ENCODE assay signal across 1 cellular context in genomic region chr10:119725550-119726290, GRCh38.
TF ChIP-seq lines count a peak whose summit lies in the region.

TSS of gene INPP5F (plus strand) at chr10:119726050. CDS start at chr10:119726263, 213 bp downstream.

TF ChIP-seq in HepG2, 621 proteins besides CTCF, POLR2A, EP300 and RAD21 (continued from another document and continues in another):
- no peak for TF ChIP-seq ZBTB3 (CRISPR knock-in tag; IDR thresholded peaks at IDR 0.05; ENCODE audit: borderline replicate concordance, low read depth)
- TF ChIP-seq ZNF431 (CRISPR knock-in tag; IDR thresholded peaks at IDR 0.05; ENCODE audit: borderline replicate concordance, low read depth) = no peak
- TF ChIP-seq EED (CRISPR knock-in tag; IDR thresholded peaks at IDR 0.05) = 0 out of 2 replicates have a peak, but pooled peaks have one; percentile 44
- no peak for TF ChIP-seq AKNA (CRISPR knock-in tag; IDR thresholded peaks at IDR 0.05; ENCODE audit: borderline replicate concordance)
- peak; percentile 7 for TF ChIP-seq XRCC5 (optimal IDR thresholded peaks at IDR 0.05; ENCODE audit: low read length)
- TF ChIP-seq FUBP1 (CRISPR knock-in tag; IDR thresholded peaks at IDR 0.05; ENCODE audit: borderline replicate concordance) = no peak
- peak; percentile 66; the same call in 1 of the 2 replicates for TF ChIP-seq MXD3 (CRISPR knock-in tag; IDR thresholded peaks at IDR 0.05)
- TF ChIP-seq ETV6 (CRISPR knock-in tag; conservative IDR thresholded peaks at IDR 0.05) = no peak
- no peak for TF ChIP-seq ZNF484 (CRISPR knock-in tag; IDR thresholded peaks at IDR 0.05; ENCODE audit: borderline replicate concordance, low read depth)
- no peak for TF ChIP-seq THRA (CRISPR knock-in tag; IDR thresholded peaks at IDR 0.05; ENCODE audit: borderline replicate concordance)
- no peak for TF ChIP-seq ZNF7 (CRISPR knock-in tag; IDR thresholded peaks at IDR 0.05)
- no peak for TF ChIP-seq CEBPG (CRISPR knock-in tag; IDR thresholded peaks at IDR 0.05)
- no peak for TF ChIP-seq ZBTB4 (CRISPR knock-in tag; IDR thresholded peaks at IDR 0.05; ENCODE audit: borderline replicate concordance)
- no peak for TF ChIP-seq ZFP1 (CRISPR knock-in tag; IDR thresholded peaks at IDR 0.05)
- peak; percentile 59; the same call in 1 of the 2 replicates for TF ChIP-seq ZBTB25 (CRISPR knock-in tag; IDR thresholded peaks at IDR 0.05)
- TF ChIP-seq CHCHD3 (CRISPR knock-in tag; IDR thresholded peaks at IDR 0.05) = no peak
- TF ChIP-seq MAFG (CRISPR knock-in tag; IDR thresholded peaks at IDR 0.05) = no peak
- TF ChIP-seq ZNF264 (CRISPR knock-in tag; IDR thresholded peaks at IDR 0.05) = no peak
- TF ChIP-seq REPIN1 (CRISPR knock-in tag; IDR thresholded peaks at IDR 0.05; ENCODE audit: borderline replicate concordance, low read depth) = peak; percentile 67
- TF ChIP-seq MED1 (CRISPR knock-in tag; IDR thresholded peaks at IDR 0.05) = peak; percentile 66; the same call in 1 of the 2 replicates
- peak; percentile 48 for TF ChIP-seq GABPA (IDR thresholded peaks at IDR 0.05; ENCODE audit: low read depth, low read length)
- TF ChIP-seq GABPA (CRISPR knock-in tag; IDR thresholded peaks at IDR 0.05; ENCODE audit: low read depth) = peak; percentile 73
- TF ChIP-seq PRDM15 (CRISPR knock-in tag; IDR thresholded peaks at IDR 0.05) = no peak
- TF ChIP-seq CCDC6 (CRISPR knock-in tag; IDR thresholded peaks at IDR 0.05) = peak; percentile 64; the same call in 1 of the 2 replicates
- no peak for TF ChIP-seq REL (CRISPR knock-in tag; conservative IDR thresholded peaks at IDR 0.05)
- TF ChIP-seq ZNF280D (CRISPR knock-in tag; IDR thresholded peaks at IDR 0.05) = no peak
- TF ChIP-seq ZEB1 (IDR thresholded peaks at IDR 0.05; ENCODE audit: insufficient replicate concordance, low read depth) = no peak
- no peak for TF ChIP-seq IKZF1 (IDR thresholded peaks at IDR 0.05)
- TF ChIP-seq ZNF263 (CRISPR knock-in tag; IDR thresholded peaks at IDR 0.05) = peak; percentile 56; the same call in 1 of the 2 replicates
